ENCODE assay signal across 1 cellular context in genomic region chr1:64038119-64038518, GRCh38.
TF ChIP-seq lines count a peak whose summit lies in the region.

No MANE protein-coding gene starts in this region.

TF ChIP-seq in IMR-90, 13 proteins besides CTCF, POLR2A, EP300 and RAD21 (continued from another document):
- no peak for TF ChIP-seq BHLHE40 (IDR thresholded peaks at IDR 0.05; ENCODE audit: low read depth, low read length)
- no peak for TF ChIP-seq SMC3 (IDR thresholded peaks at IDR 0.05; ENCODE audit: low read depth, low read length)
- TF ChIP-seq RFX5 (IDR thresholded peaks at IDR 0.05; ENCODE audit: low read depth, low read length) = no peak
- no peak for TF ChIP-seq FOS (IDR thresholded peaks at IDR 0.05; ENCODE audit: low read depth, low read length)
- TF ChIP-seq MXI1 (IDR thresholded peaks at IDR 0.05; ENCODE audit: borderline replicate concordance, low read depth, low read length) = no peak
